ENCODE assay signal across 1 cellular context in genomic region chr11:116948375-116948774, GRCh38.
TF ChIP-seq lines count a peak whose summit lies in the region.

No MANE protein-coding gene starts in this region.

TF ChIP-seq in IMR-90, 13 proteins besides CTCF, POLR2A, EP300 and RAD21 (continued from another document):
- TF ChIP-seq, protein P1, sequence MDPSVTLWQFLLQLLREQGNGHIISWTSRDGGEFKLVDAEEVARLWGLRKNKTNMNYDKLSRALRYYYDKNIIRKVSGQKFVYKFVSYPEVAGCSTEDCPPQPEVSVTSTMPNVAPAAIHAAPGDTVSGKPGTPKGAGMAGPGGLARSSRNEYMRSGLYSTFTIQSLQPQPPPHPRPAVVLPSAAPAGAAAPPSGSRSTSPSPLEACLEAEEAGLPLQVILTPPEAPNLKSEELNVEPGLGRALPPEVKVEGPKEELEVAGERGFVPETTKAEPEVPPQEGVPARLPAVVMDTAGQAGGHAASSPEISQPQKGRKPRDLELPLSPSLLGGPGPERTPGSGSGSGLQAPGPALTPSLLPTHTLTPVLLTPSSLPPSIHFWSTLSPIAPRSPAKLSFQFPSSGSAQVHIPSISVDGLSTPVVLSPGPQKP (IDR thresholded peaks at IDR 0.05; ENCODE audit: borderline replicate concordance, low read depth, low read length): no peak
- no peak for TF ChIP-seq CEBPB (IDR thresholded peaks at IDR 0.05; ENCODE audit: low read depth, low read length)
